ENCODE assay signal across 23 cellular contexts in genomic region chr11:3996651-3997050, GRCh38.
"Had no signal": no experiment of that assay in that cellular context is flagged by ENCODE, and none has a peak within 500 bp of the region (broad histone marks: within the 10 kb centered on the region; RNA-seq: fewer than 3 reads in every experiment).

No MANE protein-coding gene starts in this region.

- H3K4me3 Mint-ChIP-seq: activated B cell treated with CpG ODN at 0.5 μM for 24 hours; activated CD4-positive, alpha-beta memory T cell treated with anti-CD3 and anti-CD28 coated beads, Interleukin-2, amount 10 ng/mL, durations not matched to agents 7 days and 5 days; activated CD4-positive, alpha-beta T cell treated with anti-CD3 and anti-CD28 coated beads, Interleukin-2, amount 10 ng/mL, durations not matched to agents 7 days and 5 days; activated naive CD4-positive, alpha-beta T cell treated with anti-CD3 and anti-CD28 coated beads for 36 hours; activated naive CD8-positive, alpha-beta T cell; activated T-helper 17 cell treated with anti-CD3 and anti-CD28 coated beads, Interleukin-2, amount 50 U/mL, for 72 hours; brain; T-helper 1 cell treated with Interleukin-12 subunit alpha and Interleukin-12 subunit beta and Interleukin-4 antibody, amounts not matched to agents 30 μg/mL and 1 μg/mL, for 36 hours had no signal

- H3K27ac Mint-ChIP-seq: activated B cell treated with CpG ODN at 0.5 μM for 24 hours; activated CD4-positive, alpha-beta memory T cell treated with anti-CD3 and anti-CD28 coated beads, Interleukin-2, amount 10 ng/mL, durations not matched to agents 7 days and 5 days; activated CD4-positive, alpha-beta T cell treated with anti-CD3 and anti-CD28 coated beads, Interleukin-2, amount 10 ng/mL, durations not matched to agents 7 days and 5 days; activated naive CD4-positive, alpha-beta T cell treated with anti-CD3 and anti-CD28 coated beads for 36 hours; activated naive CD8-positive, alpha-beta T cell; activated T-helper 17 cell treated with anti-CD3 and anti-CD28 coated beads, Interleukin-2, amount 50 U/mL, for 72 hours; T-helper 1 cell treated with Interleukin-12 subunit alpha and Interleukin-12 subunit beta and Interleukin-4 antibody, amounts not matched to agents 30 μg/mL and 1 μg/mL, for 36 hours had no signal

- ATAC-seq: activated T-helper 17 cell treated with anti-CD3 and anti-CD28 coated beads, Interleukin-2, amount 50 U/mL, for 72 hours had no signal

- H3K27me3 ChIP-seq: Peyer's patch, SJCRH30 had no signal

- H3K4me3 ChIP-seq: Peyer's patch, SJCRH30 had no signal

- H3K9me3 ChIP-seq: Peyer's patch had no signal

- DNase-seq: activated B cell treated with CpG ODN at 0.5 μM for 24 hours; activated CD4-positive, alpha-beta memory T cell treated with anti-CD3 and anti-CD28 coated beads, Interleukin-2, amount 10 ng/mL, durations not matched to agents 7 days and 5 days; activated CD4-positive, alpha-beta T cell treated with anti-CD3 and anti-CD28 coated beads for 1 hour; activated CD4-positive, alpha-beta T cell treated with anti-CD3 and anti-CD28 coated beads, Interleukin-2, amount 10 ng/mL, durations not matched to agents 7 days and 5 days; activated gamma-delta T cell; activated naive CD4-positive, alpha-beta T cell treated with anti-CD3 and anti-CD28 coated beads for 36 hours; activated T-cell treated with anti-CD3 and anti-CD28 coated beads for 4 hours; activated T-cell treated with anti-CD3 and anti-CD28 coated beads, Interleukin-2, amount 50 U/mL, for 48 hours; amygdala; NCI-H1048; NCI-H2029; NCI-H510A treated with DMSO at 0.1 percent for 48 hours; NCI-H69; NK-92 treated with Interleukin-12 subunit alpha and Interleukin-12 subunit beta, amount 100 ng/mL, for 24 hours; Peyer's patch; Right ventricle myocardium superior had no signal

- H3K27me3 Mint-ChIP-seq: activated B cell treated with CpG ODN at 0.5 μM for 24 hours; activated CD4-positive, alpha-beta memory T cell treated with anti-CD3 and anti-CD28 coated beads, Interleukin-2, amount 10 ng/mL, durations not matched to agents 7 days and 5 days; activated CD4-positive, alpha-beta T cell treated with anti-CD3 and anti-CD28 coated beads, Interleukin-2, amount 10 ng/mL, durations not matched to agents 7 days and 5 days; activated naive CD8-positive, alpha-beta T cell; activated T-helper 17 cell treated with anti-CD3 and anti-CD28 coated beads, Interleukin-2, amount 50 U/mL, for 72 hours; brain had no signal

- H3K27ac ChIP-seq: Peyer's patch, RWPE1, SJCRH30 had no signal

- FAIRE-seq: astrocyte had no signal

- H3K36me3 ChIP-seq: Peyer's patch, SJCRH30 had no signal
